In the genomic region with DNA sequence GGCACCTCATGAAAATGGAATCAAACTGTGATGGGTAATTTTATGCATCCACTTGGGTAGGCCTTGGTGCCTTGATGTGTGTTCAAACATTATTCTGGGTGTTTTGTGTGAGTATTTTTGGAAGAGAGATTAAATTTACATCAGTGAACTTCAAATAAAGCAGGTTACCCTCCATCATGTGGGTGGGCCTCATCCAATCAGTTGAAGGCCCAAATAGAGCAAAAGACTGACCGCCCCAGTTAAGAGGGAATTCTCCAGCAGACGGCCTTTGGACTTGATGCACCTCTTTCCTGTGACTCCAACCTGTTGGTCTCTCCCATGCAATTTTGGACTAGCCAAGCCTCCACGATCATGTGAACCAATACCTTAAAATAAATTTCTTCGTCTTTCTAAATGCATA, we compare ENCODE assay signal across 1 cellular context.
A peak's percentile ranks its signal among the peaks of the same experiment; 100 is the strongest.
TF ChIP-seq lines count a peak whose summit lies in the region.

No MANE protein-coding gene starts in this region.

TF ChIP-seq in HEK293, 187 proteins besides CTCF, POLR2A, EP300 and RAD21 (continued from another document):
- TF ChIP-seq ZNF280C (tag by site-specific recombination; IDR thresholded peaks at IDR 0.05) (no peak), ZNF10 (tag by site-specific recombination; IDR thresholded peaks at IDR 0.05) (peak; percentile 85)
